Comparison of ENCODE assay signal across 18 cellular contexts in genomic region chr12:108143144-108143543, GRCh38. TPM values are rescaled to one million over a fixed set of nuclear protein-coding genes. Genes with fewer than 3 reads are reported as not detected.
A peak's percentile ranks its signal among the peaks of the same experiment; 100 is the strongest.
DNase-seq lines count a peak whose midpoint lies in the region; TF ChIP-seq lines count a peak whose summit lies in the region.
"Had no signal": no experiment of that assay in that cellular context is flagged by ENCODE, and none has a peak within 500 bp of the region (broad histone marks: within the 10 kb centered on the region; RNA-seq: fewer than 3 reads in every experiment).

No MANE protein-coding gene starts in this region.

- CTCF ChIA-PET in MCF 10A (lab: Yijun Ruan, JAX) = interaction anchor here (0.7 to 1.6 kb wide), 2 partner anchors 35 to 140 kb away, joined by 3 to 4 read pairs; no protein-coding TSS in a partner anchor

- no peaks in the 10 kb centered on the region for H3K36me3 ChIP-seq in neuronal stem cell (replicated peaks in 1 of 2; ENCODE audit: control insufficient read depth in 2 of 2, insufficient read depth in 2 of 2, low read length in 2 of 2)
- H3K36me3 ChIP-seq: BLaER1 had no signal

- H2BK5ac ChIP-seq in neuronal stem cell (ENCODE audit: low read length) = no peak overlapping the region

- no peaks in the 10 kb centered on the region for H3K79me1 ChIP-seq in neuronal stem cell (ENCODE audit: low read depth, low read length)

- no peak overlapping the region for H3K27ac Mint-ChIP-seq in MCF 10A (ENCODE audit: low read depth, unreplicated experiment)
- H3K27ac Mint-ChIP-seq: B cell; CD8-positive, alpha-beta T cell had no signal

- peak overlapping the region; percentile 2 for H2AK5ac ChIP-seq in neuronal stem cell (ENCODE audit: low read depth, low read length)

- H2BK15ac ChIP-seq in neuronal stem cell (ENCODE audit: low read length) = no peak overlapping the region

- no peak overlapping the region for H2BK12ac ChIP-seq in neuronal stem cell (ENCODE audit: low read length)

- H3K23ac ChIP-seq in neuronal stem cell (ENCODE audit: low read depth, low read length, poor library complexity) = no peak overlapping the region

- peaks cover 0 to 10% of the 10 kb centered on the region in 2 donors for H3K4me1 ChIP-seq in neuronal stem cell (ENCODE audit: control insufficient read depth in 2 of 2, insufficient read depth in 1 of 2, low read depth in 1 of 2, low read length in 2 of 2)
- H3K4me1 ChIP-seq: BLaER1, Caco-2 had no signal

- no peaks in the 10 kb centered on the region for H3K9me3 ChIP-seq in neuronal stem cell (replicated peaks in 1 of 2; ENCODE audit: control insufficient read depth in 2 of 2, insufficient read depth in 1 of 2, low read depth in 1 of 2, low read length in 2 of 2)
- H3K9me3 ChIP-seq: BLaER1, Caco-2 had no signal

- DNase-seq in NCI-H2196 (lab: John Stamatoyannopoulos, UW; ENCODE audit: unreplicated experiment) (peak; percentile 25), NCI-H2196 treated with DMSO at 0.1 percent for 48 hours (lab: John Stamatoyannopoulos, UW; ENCODE audit: unreplicated experiment) (no peak), left kidney (ENCODE audit: low read depth, low spot score) (peak; percentile 26), neuronal stem cell (ENCODE audit: low spot score) (no peak), MCF 10A (ENCODE audit: unreplicated experiment) (no peak), head of caudate nucleus (no peak)
- DNase-seq: Caco-2; CD4-positive, CD25-positive, alpha-beta regulatory T cell; CD8-positive, alpha-beta T cell; DMS153; DND-41; GOT3; HCEC 1CT had no signal

- no peak overlapping the region for H3K4me3 ChIP-seq in neuronal stem cell (ENCODE audit: low read length in 2 of 2)
- H3K4me3 ChIP-seq: BLaER1 had no signal

- H3K36me3 Mint-ChIP-seq in MCF 10A (ENCODE audit: insufficient read depth, unreplicated experiment) = no peaks in the 10 kb centered on the region
- H3K36me3 Mint-ChIP-seq: CD4-positive, CD25-positive, alpha-beta regulatory T cell; CD8-positive, alpha-beta T cell had no signal

- no peak overlapping the region for H3K18ac ChIP-seq in neuronal stem cell (ENCODE audit: low read length)

- POLR2A ChIA-PET in MCF 10A (lab: Yijun Ruan, JAX) = no interaction called here

- no peak overlapping the region for H2BK120ac ChIP-seq in neuronal stem cell (ENCODE audit: low read depth, low read length)

- no peaks in the 10 kb centered on the region for H3K27me3 Mint-ChIP-seq in MCF 10A (ENCODE audit: insufficient read depth, unreplicated experiment)

- no peaks in the 10 kb centered on the region for H3K27me3 ChIP-seq in neuronal stem cell (ENCODE audit: control insufficient read depth in 3 of 3, insufficient read depth in 3 of 3, low read depth in 1 of 3, low read length in 3 of 3)
- H3K27me3 ChIP-seq: BLaER1 had no signal

- no peak overlapping the region for H3K27ac ChIP-seq in neuronal stem cell (replicated peaks; ENCODE audit: low read length)
- H3K27ac ChIP-seq: 22Rv1, BLaER1, C4-2B had no signal

- H3K4ac ChIP-seq in neuronal stem cell (ENCODE audit: low read length) = no peak overlapping the region

- no CpG with 5 or more reads among the region's 1 CpG for WGBS in neuronal stem cell (ENCODE audit: extremely low coverage in 2 of 2, insufficient read length in 2 of 2, insufficient replicate concordance in 1 of 2), 2 donors

- BruUV-seq in MCF 10A (replicated peaks; lab: Mats Ljungman, UMichigan) = no TSS peak

- no peak overlapping the region for H3K14ac ChIP-seq in neuronal stem cell (ENCODE audit: low read length)

- no peak overlapping the region for H4K91ac ChIP-seq in neuronal stem cell (ENCODE audit: low read depth, low read length, poor library complexity)

- peaks cover 7% of the 10 kb centered on the region for H3K9me3 Mint-ChIP-seq in MCF 10A (ENCODE audit: unreplicated experiment)
- H3K9me3 Mint-ChIP-seq: CD4-positive, CD25-positive, alpha-beta regulatory T cell; CD8-positive, alpha-beta T cell had no signal

- no peak overlapping the region for H3K4me2 ChIP-seq in neuronal stem cell (ENCODE audit: insufficient read depth, low read length, poor library complexity, severe bottlenecking)
- H3K4me2 ChIP-seq: BLaER1 had no signal

- no peak overlapping the region for H4K8ac ChIP-seq in neuronal stem cell (ENCODE audit: low read depth, low read length)

- H2AFZ ChIP-seq in neuronal stem cell (ENCODE audit: low read length) = no peak overlapping the region

- no peaks in the 10 kb centered on the region for H3K4me1 Mint-ChIP-seq in MCF 10A (ENCODE audit: insufficient read depth, unreplicated experiment)
- H3K4me1 Mint-ChIP-seq: CD4-positive, CD25-positive, alpha-beta regulatory T cell had no signal

- intact Hi-C loops in MCF 10A (cut with micrococcal nuclease) (no loop called here), head of caudate nucleus (cut with DNase I) (no loop called here)

- H3K4me3 Mint-ChIP-seq in MCF 10A (ENCODE audit: unreplicated experiment) = no peak overlapping the region
- H3K4me3 Mint-ChIP-seq: B cell; CD4-positive, CD25-positive, alpha-beta regulatory T cell; CD8-positive, alpha-beta T cell had no signal

- no peak for TF ChIP-seq CTCF in MCF 10A (IDR thresholded peaks at IDR 0.05; ENCODE audit: unreplicated experiment)

- H3K9ac ChIP-seq in neuronal stem cell (ENCODE audit: low read depth, low read length, poor library complexity) = no peak overlapping the region
- H3K9ac ChIP-seq: BLaER1 had no signal

RNA-seq across cellular contexts. Expression of gene WSCD2, which starts 14.1 kb away (rescaled TPM):
- polyA plus RNA-seq in neuronal stem cell (2013, experiment 1 of 2) = 0.70 TPM
- polyA plus RNA-seq in neuronal stem cell (2013, experiment 2 of 2) = 0.64 TPM
- not detected in 2 replicates for total RNA-seq in MCF 10A (2022)
- total RNA-seq: Caco-2; CD8-positive, alpha-beta T cell had no signal
- polyA plus RNA-seq: AG04450 had no signal

Comparison
In these comparisons a context has a peak if more than half of its experiments do, and no peak if none do; other contexts are left out.
1. DNase-seq: peak in NCI-H2196 (single experiment) and left kidney (single experiment); none in NCI-H2196 treated with DMSO at 0.1 percent for 48 hours (single experiment), neuronal stem cell (single experiment), MCF 10A (single experiment) and head of caudate nucleus (0 of 42).